ENCODE assay signal across 16 cellular contexts in the genomic region with DNA sequence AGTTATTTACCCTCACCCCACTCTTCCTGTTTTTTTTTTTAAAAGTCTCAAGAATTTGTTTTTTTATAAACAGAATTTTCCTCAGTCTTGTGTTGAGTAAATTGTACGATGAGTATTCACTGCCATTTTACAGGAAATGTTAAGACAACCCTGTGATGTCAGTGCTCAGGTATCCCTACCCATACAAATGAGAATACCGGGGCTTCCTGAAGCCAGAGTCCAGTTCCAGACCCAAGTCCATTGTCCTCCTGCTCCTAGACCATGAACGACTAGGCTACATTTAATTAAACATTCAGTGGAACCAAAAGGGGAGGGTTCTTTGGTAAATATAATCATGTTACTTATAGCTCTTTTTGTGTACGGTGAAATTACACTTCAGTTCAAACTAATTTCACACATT.
A peak's percentile ranks its signal among the peaks of the same experiment; 100 is the strongest.
DNase-seq lines count a peak whose midpoint lies in the region; ATAC-seq and TF ChIP-seq lines count a peak whose summit lies in the region.
"Had no signal": no experiment of that assay in that cellular context is flagged by ENCODE, and none has a peak within 500 bp of the region (broad histone marks: within the 10 kb centered on the region; RNA-seq: fewer than 3 reads in every experiment).

No MANE protein-coding gene starts in this region.

- peak; percentile 60 for DNase-seq in epithelial cell of proximal tubule (ENCODE audit: low read depth)
- DNase-seq in left colon = no peak
- peak; percentile 43 for DNase-seq in mesenchymal stem cell
- DNase-seq in NCI-H1105 (lab: John Stamatoyannopoulos, UW) = no peak
- DNase-seq in NK-92 treated with Interleukin-12 subunit alpha and Interleukin-12 subunit beta, amount 100 ng/mL, for 24 hours (lab: John Stamatoyannopoulos, UW) = no peak
- DNase-seq: C1 segment of cervical spinal cord; Calu3; CD4-positive, alpha-beta T cell; DMS 273 treated with DMSO at 0.1 percent for 48 hours; DMS79 treated with DMSO at 0.1 percent for 48 hours; EL; HCEC 1CT; HFFc6; IMR-90 had no signal

- H3K79me1 ChIP-seq in mesenchymal stem cell (replicated peaks; ENCODE audit: low read length, poor library complexity, severe bottlenecking) = peaks cover 7% of the 10 kb centered on the region

- H3K14ac ChIP-seq in mesenchymal stem cell (ENCODE audit: low read length in 2 of 2) = no peak overlapping the region

- no peak overlapping the region for H2BK5ac ChIP-seq in mesenchymal stem cell (ENCODE audit: low read depth, low read length, poor library complexity, severe bottlenecking)

- H3K9me3 ChIP-seq in mesenchymal stem cell (ENCODE audit: control insufficient read depth, low read length) = no peaks in the 10 kb centered on the region
- H3K9me3 ChIP-seq in subcutaneous abdominal adipose tissue (ENCODE audit: control insufficient read depth in 5 of 5, low read length in 5 of 5) = no peaks in the 10 kb centered on the region

- H4K91ac ChIP-seq in mesenchymal stem cell (ENCODE audit: low read length) = no peak overlapping the region

- TF ChIP-seq CTCF in epithelial cell of proximal tubule (conservative IDR thresholded peaks at IDR 0.05; ENCODE audit: low read depth, low read length) = no peak

- H3K23ac ChIP-seq in mesenchymal stem cell (ENCODE audit: low read length in 2 of 2) = no peak overlapping the region

- H3K4ac ChIP-seq in mesenchymal stem cell (ENCODE audit: low read depth in 1 of 2, low read length in 2 of 2) = no peak overlapping the region

- ATAC-seq in left colon = peak; percentile 60
- ATAC-seq in HG03439 (IDR thresholded peaks at IDR 0.05; ENCODE audit: unreplicated experiment) = no peak

- no peak overlapping the region for H2BK12ac ChIP-seq in mesenchymal stem cell (ENCODE audit: low read length in 2 of 2)

- H2BK120ac ChIP-seq in mesenchymal stem cell (ENCODE audit: low read depth, low read length) = no peak overlapping the region

- H3K4me1 ChIP-seq in mesenchymal stem cell (ENCODE audit: control insufficient read depth, insufficient read depth, low read depth, low read length) = no peaks in the 10 kb centered on the region
- peaks cover 0 to 7% (median 0%) of the 10 kb centered on the region in 5 donors for H3K4me1 ChIP-seq in subcutaneous abdominal adipose tissue (ENCODE audit: control insufficient read depth in 5 of 5, insufficient read depth in 5 of 5, low read length in 5 of 5)

- no peak overlapping the region for H2AK5ac ChIP-seq in mesenchymal stem cell (ENCODE audit: low read length, severe bottlenecking)

- H4K8ac ChIP-seq in mesenchymal stem cell (ENCODE audit: low read length) = no peak overlapping the region

- no peak overlapping the region for H2AFZ ChIP-seq in mesenchymal stem cell (ENCODE audit: low read depth, low read length)

- H3K36me3 ChIP-seq in mesenchymal stem cell (ENCODE audit: control insufficient read depth in 1 of 2, insufficient read depth in 2 of 2, low read depth in 1 of 2, low read length in 2 of 2) = peaks cover 3 to 74% of the 10 kb centered on the region in 2 experiments
- peaks cover 34 to 61% (median 50%) of the 10 kb centered on the region in 5 donors for H3K36me3 ChIP-seq in subcutaneous abdominal adipose tissue (ENCODE audit: control insufficient read depth in 5 of 5, insufficient read depth in 5 of 5, low read length in 5 of 5)

- H3K4me3 ChIP-seq in epithelial cell of proximal tubule (ENCODE audit: low read depth, low read length) (no peak overlapping the region), mesenchymal stem cell (ENCODE audit: insufficient read depth in 1 of 2, low read depth in 1 of 2, low read length in 2 of 2) (no peak overlapping the region), subcutaneous abdominal adipose tissue (ENCODE audit: low read depth in 1 of 5, low read length in 5 of 5) (no peak overlapping the region)

- H3K27me3 ChIP-seq in mesenchymal stem cell (ENCODE audit: control insufficient read depth in 1 of 2, insufficient read depth in 1 of 2, low read length in 2 of 2) = no peaks in the 10 kb centered on the region
- H3K27me3 ChIP-seq in subcutaneous abdominal adipose tissue (ENCODE audit: control insufficient read depth in 5 of 5, insufficient read depth in 4 of 5, low read length in 5 of 5) = no peaks in the 10 kb centered on the region

- no peak overlapping the region for H3K27ac ChIP-seq in mesenchymal stem cell (ENCODE audit: low read length, poor library complexity, severe bottlenecking)
- H3K27ac ChIP-seq in subcutaneous abdominal adipose tissue (ENCODE audit: low read depth, low read length) = peak overlapping the region; percentile 34

- H3K4me2 ChIP-seq in mesenchymal stem cell (ENCODE audit: low read length, poor library complexity, severe bottlenecking) = no peak overlapping the region

- H3K9ac ChIP-seq in mesenchymal stem cell (ENCODE audit: low read length) (no peak overlapping the region), subcutaneous abdominal adipose tissue (ENCODE audit: low read length in 5 of 5) (no peak overlapping the region)

- H2BK15ac ChIP-seq in mesenchymal stem cell (ENCODE audit: low read depth, poor library complexity, severe bottlenecking) = no peak overlapping the region

- WGBS in mesenchymal stem cell = 75% methylated on average over 2 of the region's 4 CpGs

- peak overlapping the region in 1 of 2 experiments; percentile 84 for H3K18ac ChIP-seq in mesenchymal stem cell (ENCODE audit: low read depth in 1 of 2, low read length in 2 of 2)

- intact Hi-C loops in left colon (cut with DNase I, micrococcal nuclease) = no loop called here

Comparison
In these comparisons a context has a peak if more than half of its experiments do, and no peak if none do; other contexts are left out.
1. DNase-seq: peak in epithelial cell of proximal tubule (single experiment) and mesenchymal stem cell (single experiment); none in left colon (0 of 2), NCI-H1105 (single experiment) and NK-92 treated with Interleukin-12 subunit alpha and Interleukin-12 subunit beta, amount 100 ng/mL, for 24 hours (single experiment).